Comparison of ENCODE assay signal across 12 cellular contexts in genomic region chr12:110074089-110074488, GRCh38. TPM values are rescaled to one million over a fixed set of nuclear protein-coding genes. Genes with fewer than 3 reads are reported as not detected.
DNase-seq lines count a peak whose midpoint lies in the region; ATAC-seq and TF ChIP-seq lines count a peak whose summit lies in the region.
"Had no signal": no experiment of that assay in that cellular context is flagged by ENCODE, and none has a peak within 500 bp of the region (broad histone marks: within the 10 kb centered on the region; RNA-seq: fewer than 3 reads in every experiment).

No MANE protein-coding gene starts in this region.

- no peak for TF ChIP-seq CTCF in left ventricle myocardium inferior (IDR thresholded peaks at IDR 0.05; ENCODE audit: borderline replicate concordance)
- TF ChIP-seq CTCF in tibial nerve (IDR thresholded peaks at IDR 0.05), result no peak

- no peak for DNase-seq in left ventricle myocardium inferior
- no peak for DNase-seq in Right ventricle myocardium superior
- no peak for DNase-seq in activated CD4-positive, alpha-beta memory T cell treated with anti-CD3 and anti-CD28 coated beads, Interleukin-2, amount 10 ng/mL, durations not matched to agents 7 days and 5 days
- peak; percentile 42 for DNase-seq in medulla oblongata (ENCODE audit: extremely low spot score)
- DNase-seq in tibial nerve (ENCODE audit: low spot score in 2 of 2), result no peak
- DNase-seq in stimulated activated naive CD8-positive, alpha-beta T cell treated with anti-CD3 and anti-CD28 coated beads, Interleukin-15, amount 100 ng/mL, for 72 hours, result no peak
- no peak for DNase-seq in AML-193 (lab: John Stamatoyannopoulos, UW)
- DNase-seq: NCI-H524 had no signal

- intact Hi-C loops in left ventricle myocardium inferior (cut with micrococcal nuclease) (no loop called here), Right ventricle myocardium superior (cut with DNase I) (no loop called here)

- TF ChIP-seq EP300 in tibial nerve (IDR thresholded peaks at IDR 0.05), result no peak

- no peak for TF ChIP-seq POLR2A in tibial nerve (IDR thresholded peaks at IDR 0.05)

- H3K27ac ChIP-seq in left ventricle myocardium inferior (replicated peaks), result no peak overlapping the region
- H3K27ac ChIP-seq in tibial nerve, result peak overlapping the region; percentile 34 to 88 (median 64)
- H3K27ac ChIP-seq: ascending aorta, pancreas, thyroid gland had no signal

- ATAC-seq in Right ventricle myocardium superior (ENCODE audit: poor library complexity), result no peak
- no peak for ATAC-seq in stimulated activated naive CD8-positive, alpha-beta T cell treated with anti-CD3 and anti-CD28 coated beads, Interleukin-15, amount 100 ng/mL, for 72 hours
- no peak for ATAC-seq in GM18517 (IDR thresholded peaks at IDR 0.05; ENCODE audit: unreplicated experiment)

- CTCF ChIA-PET in activated CD4-positive, alpha-beta memory T cell treated with anti-CD3 and anti-CD28 coated beads, Interleukin-2, amount 10 ng/mL, durations not matched to agents 7 days and 5 days (lab: Charles Lee), result interaction anchor here (1.0 to 1.9 kb wide), 3 partner anchors 18 to 32 kb away, joined by 3 to 8 read pairs (median 6); no protein-coding TSS in a partner anchor

- peaks cover 10% of the 10 kb centered on the region for H3K4me1 ChIP-seq in left ventricle myocardium inferior
- peaks cover 0 to 40% (median 0%) of the 10 kb centered on the region in 4 donors for H3K4me1 ChIP-seq in tibial nerve
- H3K4me1 ChIP-seq: ascending aorta, pancreas, thyroid gland had no signal

- peaks cover 58% of the 10 kb centered on the region for H3K4me1 Mint-ChIP-seq in activated CD4-positive, alpha-beta memory T cell treated with anti-CD3 and anti-CD28 coated beads, Interleukin-2, amount 10 ng/mL, durations not matched to agents 7 days and 5 days
- H3K4me1 Mint-ChIP-seq in stimulated activated naive CD8-positive, alpha-beta T cell treated with anti-CD3 and anti-CD28 coated beads, Interleukin-15, amount 100 ng/mL, for 72 hours, result peaks cover 48% of the 10 kb centered on the region

- no peaks in the 10 kb centered on the region for H3K27me3 Mint-ChIP-seq in activated CD4-positive, alpha-beta memory T cell treated with anti-CD3 and anti-CD28 coated beads, Interleukin-2, amount 10 ng/mL, durations not matched to agents 7 days and 5 days
- no peaks in the 10 kb centered on the region for H3K27me3 Mint-ChIP-seq in stimulated activated naive CD8-positive, alpha-beta T cell treated with anti-CD3 and anti-CD28 coated beads, Interleukin-15, amount 100 ng/mL, for 72 hours

- whole genome bisulfite sequencing in tibial nerve, 2 donors, result 48 to 50% methylated on average over 5 of the region's 5 CpGs

- H3K4me3 ChIP-seq in left ventricle myocardium inferior (peak overlapping the region; percentile 55), tibial nerve (peak overlapping the region; percentile 18 to 55 (median 44))
- H3K4me3 ChIP-seq: thyroid gland had no signal

- H3K9me3 Mint-ChIP-seq in activated CD4-positive, alpha-beta memory T cell treated with anti-CD3 and anti-CD28 coated beads, Interleukin-2, amount 10 ng/mL, durations not matched to agents 7 days and 5 days, result peaks cover 2% of the 10 kb centered on the region
- no peaks in the 10 kb centered on the region for H3K9me3 Mint-ChIP-seq in stimulated activated naive CD8-positive, alpha-beta T cell treated with anti-CD3 and anti-CD28 coated beads, Interleukin-15, amount 100 ng/mL, for 72 hours

- H3K36me3 ChIP-seq in left ventricle myocardium inferior, result no peaks in the 10 kb centered on the region
- H3K36me3 ChIP-seq in tibial nerve, result no peaks in the 10 kb centered on the region
- H3K36me3 ChIP-seq: ascending aorta, pancreas, thyroid gland had no signal

- H3K9me3 ChIP-seq in left ventricle myocardium inferior (replicated peaks), result no peaks in the 10 kb centered on the region
- H3K9me3 ChIP-seq in tibial nerve, result no peaks in the 10 kb centered on the region
- H3K9me3 ChIP-seq: ascending aorta, pancreas, thyroid gland had no signal

- H3K36me3 Mint-ChIP-seq in activated CD4-positive, alpha-beta memory T cell treated with anti-CD3 and anti-CD28 coated beads, Interleukin-2, amount 10 ng/mL, durations not matched to agents 7 days and 5 days (ENCODE audit: low read depth), result peaks cover 20% of the 10 kb centered on the region

- H3K27ac Mint-ChIP-seq in activated CD4-positive, alpha-beta memory T cell treated with anti-CD3 and anti-CD28 coated beads, Interleukin-2, amount 10 ng/mL, durations not matched to agents 7 days and 5 days, result peak overlapping the region; percentile 85
- no peak overlapping the region for H3K27ac Mint-ChIP-seq in stimulated activated naive CD8-positive, alpha-beta T cell treated with anti-CD3 and anti-CD28 coated beads, Interleukin-15, amount 100 ng/mL, for 72 hours

- H3K4me3 Mint-ChIP-seq in activated CD4-positive, alpha-beta memory T cell treated with anti-CD3 and anti-CD28 coated beads, Interleukin-2, amount 10 ng/mL, durations not matched to agents 7 days and 5 days, result no peak overlapping the region
- H3K4me3 Mint-ChIP-seq in stimulated activated naive CD8-positive, alpha-beta T cell treated with anti-CD3 and anti-CD28 coated beads, Interleukin-15, amount 100 ng/mL, for 72 hours, result no peak overlapping the region

- POLR2A ChIA-PET in activated CD4-positive, alpha-beta memory T cell treated with anti-CD3 and anti-CD28 coated beads, Interleukin-2, amount 10 ng/mL, durations not matched to agents 7 days and 5 days (lab: Charles Lee), result interaction anchor here (0.6 to 2.4 kb wide), 13 partner anchors 8 to 357 kb away, joined by 3 to 10 read pairs (median 5); partner anchors contain the start of genes ATP2A2, C12orf76 and GIT2

- H3K27me3 ChIP-seq in left ventricle myocardium inferior (ENCODE audit: low read depth), result no peaks in the 10 kb centered on the region
- H3K27me3 ChIP-seq in tibial nerve, result no peaks in the 10 kb centered on the region
- H3K27me3 ChIP-seq: ascending aorta, pancreas, thyroid gland had no signal

RNA-seq across cellular contexts. Expression of gene C12orf76, which starts 25.8 kb away (rescaled TPM):
- total RNA-seq in left ventricle myocardium inferior, result 5.4 TPM
- total RNA-seq in Right ventricle myocardium superior, result 6.7 TPM
- 10 to 100 TPM; 26.2 to 29.1 TPM for total RNA-seq in activated CD4-positive, alpha-beta memory T cell treated with anti-CD3 and anti-CD28 coated beads, Interleukin-2, amount 10 ng/mL, durations not matched to agents 7 days and 5 days
- 10 to 100 TPM; 19.4 to 29.7 (median 22.5) TPM for total RNA-seq in tibial nerve

RNA-seq across cellular contexts. Expression of gene IFT81, which starts 50.1 kb away (rescaled TPM):
- total RNA-seq in left ventricle myocardium inferior (12.2 TPM), Right ventricle myocardium superior (9.8 TPM), tibial nerve (10 to 100 TPM; 11.5 to 36.1 (median 21.8) TPM)
- 1 to 10 TPM; 2.0 to 2.6 TPM for total RNA-seq in activated CD4-positive, alpha-beta memory T cell treated with anti-CD3 and anti-CD28 coated beads, Interleukin-2, amount 10 ng/mL, durations not matched to agents 7 days and 5 days
